In the genomic region with DNA sequence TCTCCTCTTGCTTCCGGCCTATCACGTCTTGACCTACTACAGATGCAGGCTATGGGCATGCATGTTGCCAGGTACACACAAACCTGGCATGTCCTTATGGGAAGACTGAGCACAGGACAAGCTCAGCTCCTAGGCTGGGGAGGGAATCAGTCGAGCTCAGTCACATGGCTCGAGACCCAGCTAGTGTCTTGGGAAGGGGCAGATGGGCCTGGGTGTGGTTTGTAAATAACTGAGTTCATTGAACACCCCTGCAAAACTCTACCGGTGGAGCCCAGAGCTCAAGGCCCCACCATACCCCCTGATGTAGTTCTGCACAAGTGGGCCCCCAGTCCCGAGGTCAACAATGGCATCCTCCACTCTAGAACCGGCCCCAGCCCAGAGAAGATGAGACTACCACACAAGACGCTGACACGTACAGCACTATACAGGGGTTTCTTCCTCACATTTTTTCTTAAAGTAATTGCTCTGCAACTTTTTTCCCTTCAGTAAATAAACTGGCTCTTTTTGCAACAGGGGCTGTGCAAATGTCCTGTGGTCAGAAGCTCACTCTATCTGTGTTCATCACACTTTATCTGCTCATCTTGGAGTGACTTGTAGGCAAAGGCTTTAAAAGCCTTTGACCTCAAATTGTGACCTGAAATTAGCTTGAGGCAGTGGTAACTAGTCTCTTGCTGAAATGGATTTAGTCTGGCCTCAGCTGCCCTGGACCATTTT, we compare ENCODE assay signal across 1 cellular context.
TF ChIP-seq lines count a peak whose summit lies in the region.

No MANE protein-coding gene starts in this region.

TF ChIP-seq in GM12878, 131 proteins besides CTCF, POLR2A, EP300 and RAD21:
- TF ChIP-seq MEF2A (IDR thresholded peaks at IDR 0.05; ENCODE audit: insufficient read depth, low read depth, low read length) = no peak
- no peak for TF ChIP-seq FOS (IDR thresholded peaks at IDR 0.05; ENCODE audit: borderline replicate concordance, extremely low read depth, insufficient read length)
- TF ChIP-seq BCL11A (IDR thresholded peaks at IDR 0.05; ENCODE audit: low read depth, low read length) = no peak
- TF ChIP-seq, protein P1, sequence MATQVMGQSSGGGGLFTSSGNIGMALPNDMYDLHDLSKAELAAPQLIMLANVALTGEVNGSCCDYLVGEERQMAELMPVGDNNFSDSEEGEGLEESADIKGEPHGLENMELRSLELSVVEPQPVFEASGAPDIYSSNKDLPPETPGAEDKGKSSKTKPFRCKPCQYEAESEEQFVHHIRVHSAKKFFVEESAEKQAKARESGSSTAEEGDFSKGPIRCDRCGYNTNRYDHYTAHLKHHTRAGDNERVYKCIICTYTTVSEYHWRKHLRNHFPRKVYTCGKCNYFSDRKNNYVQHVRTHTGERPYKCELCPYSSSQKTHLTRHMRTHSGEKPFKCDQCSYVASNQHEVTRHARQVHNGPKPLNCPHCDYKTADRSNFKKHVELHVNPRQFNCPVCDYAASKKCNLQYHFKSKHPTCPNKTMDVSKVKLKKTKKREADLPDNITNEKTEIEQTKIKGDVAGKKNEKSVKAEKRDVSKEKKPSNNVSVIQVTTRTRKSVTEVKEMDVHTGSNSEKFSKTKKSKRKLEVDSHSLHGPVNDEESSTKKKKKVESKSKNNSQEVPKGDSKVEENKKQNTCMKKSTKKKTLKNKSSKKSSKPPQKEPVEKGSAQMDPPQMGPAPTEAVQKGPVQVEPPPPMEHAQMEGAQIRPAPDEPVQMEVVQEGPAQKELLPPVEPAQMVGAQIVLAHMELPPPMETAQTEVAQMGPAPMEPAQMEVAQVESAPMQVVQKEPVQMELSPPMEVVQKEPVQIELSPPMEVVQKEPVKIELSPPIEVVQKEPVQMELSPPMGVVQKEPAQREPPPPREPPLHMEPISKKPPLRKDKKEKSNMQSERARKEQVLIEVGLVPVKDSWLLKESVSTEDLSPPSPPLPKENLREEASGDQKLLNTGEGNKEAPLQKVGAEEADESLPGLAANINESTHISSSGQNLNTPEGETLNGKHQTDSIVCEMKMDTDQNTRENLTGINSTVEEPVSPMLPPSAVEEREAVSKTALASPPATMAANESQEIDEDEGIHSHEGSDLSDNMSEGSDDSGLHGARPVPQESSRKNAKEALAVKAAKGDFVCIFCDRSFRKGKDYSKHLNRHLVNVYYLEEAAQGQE (IDR thresholded peaks at IDR 0.05; ENCODE audit: low read depth, low read length) = no peak
- TF ChIP-seq, protein P2, sequence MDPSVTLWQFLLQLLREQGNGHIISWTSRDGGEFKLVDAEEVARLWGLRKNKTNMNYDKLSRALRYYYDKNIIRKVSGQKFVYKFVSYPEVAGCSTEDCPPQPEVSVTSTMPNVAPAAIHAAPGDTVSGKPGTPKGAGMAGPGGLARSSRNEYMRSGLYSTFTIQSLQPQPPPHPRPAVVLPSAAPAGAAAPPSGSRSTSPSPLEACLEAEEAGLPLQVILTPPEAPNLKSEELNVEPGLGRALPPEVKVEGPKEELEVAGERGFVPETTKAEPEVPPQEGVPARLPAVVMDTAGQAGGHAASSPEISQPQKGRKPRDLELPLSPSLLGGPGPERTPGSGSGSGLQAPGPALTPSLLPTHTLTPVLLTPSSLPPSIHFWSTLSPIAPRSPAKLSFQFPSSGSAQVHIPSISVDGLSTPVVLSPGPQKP (IDR thresholded peaks at IDR 0.05; ENCODE audit: low read depth, low read length) = no peak
- no peak for TF ChIP-seq ATF7 (IDR thresholded peaks at IDR 0.05; ENCODE audit: low read depth)
- TF ChIP-seq RELB (IDR thresholded peaks at IDR 0.05; ENCODE audit: low read depth) = no peak
- no peak for TF ChIP-seq POLR2AphosphoS5 (IDR thresholded peaks at IDR 0.05; ENCODE audit: low read length)
- TF ChIP-seq MXI1 (IDR thresholded peaks at IDR 0.05; ENCODE audit: low read depth, low read length) = no peak
- TF ChIP-seq SREBF2 (IDR thresholded peaks at IDR 0.05; ENCODE audit: low read length) = no peak
- no peak for TF ChIP-seq EED (IDR thresholded peaks at IDR 0.05; ENCODE audit: low read depth)
- TF ChIP-seq PRDM15 (CRISPR knock-in tag; IDR thresholded peaks at IDR 0.05) = no peak
- no peak for TF ChIP-seq CBX3 (IDR thresholded peaks at IDR 0.05; ENCODE audit: borderline replicate concordance, low read depth)
- TF ChIP-seq CBFB (IDR thresholded peaks at IDR 0.05; ENCODE audit: low read depth) = no peak
- no peak for TF ChIP-seq TBL1XR1 (IDR thresholded peaks at IDR 0.05; ENCODE audit: low read depth, low read length)
- TF ChIP-seq DPF2 (IDR thresholded peaks at IDR 0.05) = no peak
- no peak for TF ChIP-seq GATAD2B (conservative IDR thresholded peaks at IDR 0.05; ENCODE audit: low read depth)
- TF ChIP-seq ESRRA (IDR thresholded peaks at IDR 0.05; ENCODE audit: low read length) = no peak
